In genomic region chr7:34396437-34397064, GRCh38 we compare ENCODE assay signal across 18 cellular contexts.
"Had no signal": no experiment of that assay in that cellular context is flagged by ENCODE, and none has a peak within 500 bp of the region (broad histone marks: within the 10 kb centered on the region; RNA-seq: fewer than 3 reads in every experiment).

No MANE protein-coding gene starts in this region.

- H3K27ac ChIP-seq: gastroesophageal sphincter, heart right ventricle, lower lobe of right lung, tibial nerve, uterus had no signal

- H3K4me3 Mint-ChIP-seq: mesothelial cell of epicardium, nephron progenitor cell had no signal

- H3K9me3 ChIP-seq: gastroesophageal sphincter, lower lobe of right lung, tibial nerve, uterus had no signal

- H3K4me1 ChIP-seq: gastroesophageal sphincter, heart right ventricle, lower lobe of right lung, tibial nerve, uterus had no signal

- DNase-seq: activated CD4-positive, alpha-beta T cell treated with anti-CD3 and anti-CD28 coated beads, Interleukin-2, amount 50 U/mL, for 4 hours; activated CD4-positive, CD25-positive, alpha-beta regulatory T cell treated with anti-CD3 and anti-CD28 coated beads, Interleukin-2, amount 50 U/mL, for 72 hours; activated naive CD4-positive, alpha-beta T cell treated with Interleukin-2 at 50 U/mL for 16 hours; activated T-cell treated with anti-CD3 and anti-CD28 coated beads for 4 hours; aorta; dermis blood vessel endothelial cell; erythroblast; heart right ventricle; left colon; lower lobe of right lung; nephron progenitor cell; occipital lobe; stimulated activated CD4-positive, alpha-beta T cell treated with anti-CD3 and anti-CD28 coated beads, Interleukin-4, amount 100 ng/mL, for 1 hour; stimulated activated naive CD4-positive, alpha-beta T cell; uterus had no signal

- H3K27ac Mint-ChIP-seq: mesothelial cell of epicardium, nephron progenitor cell had no signal

- ATAC-seq: gastroesophageal sphincter, heart right ventricle, left colon, lower lobe of right lung had no signal

- H3K27me3 ChIP-seq: gastroesophageal sphincter, heart right ventricle, tibial nerve, uterus had no signal

- H3K36me3 Mint-ChIP-seq: mesothelial cell of epicardium had no signal

- H3K4me1 Mint-ChIP-seq: mesothelial cell of epicardium, nephron progenitor cell had no signal

- H3K36me3 ChIP-seq: gastroesophageal sphincter, heart right ventricle, lower lobe of right lung, tibial nerve, uterus had no signal

- H3K4me3 ChIP-seq: gastroesophageal sphincter, heart right ventricle, lower lobe of right lung, tibial nerve, uterus had no signal
